Comparison of ENCODE assay signal across 13 cellular contexts in genomic region chr15:76217029-76217866, GRCh38.
DNase-seq lines count a peak whose midpoint lies in the region; ATAC-seq and TF ChIP-seq lines count a peak whose summit lies in the region.
"Had no signal": no experiment of that assay in that cellular context is flagged by ENCODE, and none has a peak within 500 bp of the region (broad histone marks: within the 10 kb centered on the region; RNA-seq: fewer than 3 reads in every experiment).

No MANE protein-coding gene starts in this region.

- H3K9me2 ChIP-seq in SK-N-SH (no peaks in the 10 kb centered on the region), Karpas-422 (replicated peaks; ENCODE audit: insufficient read depth, low read length) (no peaks in the 10 kb centered on the region)

- H3K36me3 ChIP-seq in HEK293 (ENCODE audit: control insufficient read depth in 2 of 2, insufficient read depth in 1 of 2, low read length in 2 of 2) (peaks cover 0 to 65% of the 10 kb centered on the region in 2 experiments; a peak in 2 of 3 replicates), SK-N-SH (replicated peaks in 1 of 2; ENCODE audit: control insufficient read depth in 1 of 2, insufficient read depth in 2 of 2, low read length in 1 of 2) (peaks cover 35% of the 10 kb centered on the region in 2 experiments), Karpas-422 (ENCODE audit: insufficient read depth, low read length) (peaks cover 20% of the 10 kb centered on the region; the same call in 1 of the 2 replicates)

- no peaks in the 10 kb centered on the region for H3K27me3 ChIP-seq in SK-N-SH (ENCODE audit: insufficient read depth)
- no peaks in the 10 kb centered on the region for H3K27me3 ChIP-seq in Karpas-422 (ENCODE audit: low read length)
- H3K27me3 ChIP-seq: SJCRH30 had no signal

- POLR2A ChIA-PET in HEK293 (lab: Yijun Ruan, JAX) = interaction anchor here (0.6 to 1.3 kb wide), 4 partner anchors 26 to 721 kb away, joined by 3 to 4 read pairs (median 3); partner anchors contain the start of gene ISL2
- POLR2A ChIA-PET in SK-N-SH (lab: Yijun Ruan, JAX) = no interaction called here

- H3K27ac ChIP-seq in HEK293 (ENCODE audit: extremely low read depth, low read depth, low read length) (no peak overlapping the region), SK-N-SH (ENCODE audit: low read depth in 2 of 2, low read length in 1 of 2) (no peak overlapping the region), Karpas-422 (ENCODE audit: low read length) (no peak overlapping the region)
- H3K27ac ChIP-seq: SJCRH30, thoracic aorta had no signal

- H2AFZ ChIP-seq in SK-N-SH (ENCODE audit: low read depth) = no peak overlapping the region
- H2AFZ ChIP-seq in Karpas-422 (ENCODE audit: low read length) = no peak overlapping the region

- H3K79me2 ChIP-seq in SK-N-SH (ENCODE audit: insufficient read depth) (no peaks in the 10 kb centered on the region), Karpas-422 (ENCODE audit: low read length) (peaks cover 31% of the 10 kb centered on the region)

- H3K9me3 ChIP-seq in HEK293 (ENCODE audit: control insufficient read depth, insufficient read depth, low read depth, low read length) (no peaks in the 10 kb centered on the region), SK-N-SH (no peaks in the 10 kb centered on the region), Karpas-422 (ENCODE audit: low read length) (no peaks in the 10 kb centered on the region)
- H3K9me3 ChIP-seq: thoracic aorta had no signal

- CTCF ChIA-PET in HEK293 (lab: Yijun Ruan, JAX) (interaction anchor here (0.9 to 3.4 kb wide), 4 partner anchors 10 to 69 kb away, joined by 3 to 14 read pairs (median 5); no protein-coding TSS in a partner anchor), SK-N-SH (lab: Yijun Ruan, JAX) (interaction anchor here (0.9 to 1.8 kb wide), 3 partner anchors 26 to 113 kb away, joined by 3 to 5 read pairs (median 3); no protein-coding TSS in a partner anchor)

- TF ChIP-seq CTCF in HEK293 (tag by site-specific recombination; IDR thresholded peaks at IDR 0.05) (no peak), SK-N-SH (IDR thresholded peaks at IDR 0.05) (no peak), fibroblast of pulmonary artery (IDR thresholded peaks at IDR 0.05; ENCODE audit: low read length, missing control alignments) (no peak), retinal pigment epithelial cell (conservative IDR thresholded peaks at IDR 0.05; ENCODE audit: low read depth, low read length) (no peak)

- no peak for TF ChIP-seq RAD21 in SK-N-SH (IDR thresholded peaks at IDR 0.05; ENCODE audit: low read length)

- H4K20me1 ChIP-seq in SK-N-SH (ENCODE audit: insufficient read depth) (no peaks in the 10 kb centered on the region), Karpas-422 (ENCODE audit: insufficient read depth, low read depth, low read length) (no peaks in the 10 kb centered on the region)

- 74% methylated on average over 6 of the region's 6 CpGs for WGBS in SK-N-SH (ENCODE audit: low lambda C conversion rate)

- no peak overlapping the region for H3K9ac ChIP-seq in SK-N-SH
- no peak overlapping the region for H3K9ac ChIP-seq in Karpas-422 (ENCODE audit: low read length)

- ATAC-seq in Right ventricle myocardium superior (ENCODE audit: poor library complexity) = no peak
- ATAC-seq: naive thymus-derived CD4-positive, alpha-beta T cell had no signal

- no peak overlapping the region for H3K4me3 ChIP-seq in HEK293 (ENCODE audit: low read depth, low read length)
- no peak overlapping the region for H3K4me3 ChIP-seq in SK-N-SH (ENCODE audit: low read depth in 2 of 2, low read length in 1 of 2)
- H3K4me3 ChIP-seq in fibroblast of pulmonary artery (replicated peaks; ENCODE audit: low read depth, low read length) = no peak overlapping the region
- no peak overlapping the region for H3K4me3 ChIP-seq in retinal pigment epithelial cell (ENCODE audit: low read length)
- no peak overlapping the region for H3K4me3 ChIP-seq in Karpas-422 (ENCODE audit: low read length)
- H3K4me3 ChIP-seq: SJCRH30, thoracic aorta had no signal

- no peaks in the 10 kb centered on the region for H3F3A ChIP-seq in SK-N-SH (replicated peaks; ENCODE audit: insufficient read depth)

- DNase-seq in SK-N-SH (no peak), fibroblast of pulmonary artery (ENCODE audit: low read depth) (peak; percentile 57), retinal pigment epithelial cell (ENCODE audit: low read depth) (peak; percentile 65), Right ventricle myocardium superior (no peak), RPMI8226 (no peak), Karpas-422 (no peak)
- DNase-seq: activated T-cell treated with anti-CD3 and anti-CD28 coated beads for 4 hours; amygdala; naive thymus-derived CD4-positive, alpha-beta T cell; NCI-H524 had no signal

- H3K4me2 ChIP-seq in SK-N-SH = no peak overlapping the region
- no peak overlapping the region for H3K4me2 ChIP-seq in Karpas-422 (ENCODE audit: low read depth, low read length, poor library complexity, severe bottlenecking)

- H3K4me1 ChIP-seq in HEK293 (ENCODE audit: control insufficient read depth, insufficient read depth, low read length) (peaks cover 18% of the 10 kb centered on the region), SK-N-SH (ENCODE audit: control insufficient read depth in 1 of 2, insufficient read depth in 2 of 2, low read depth in 1 of 2, low read length in 1 of 2) (peaks cover 0 to 6% of the 10 kb centered on the region in 2 experiments; a peak in 1 of 4 replicates), Karpas-422 (ENCODE audit: low read length) (no peaks in the 10 kb centered on the region)

- no peak for TF ChIP-seq EP300 in SK-N-SH (IDR thresholded peaks at IDR 0.05; ENCODE audit: borderline replicate concordance in 1 of 2, low read depth in 1 of 2, low read length in 1 of 2)

- intact Hi-C loops in Right ventricle myocardium superior (cut with DNase I) = no loop called here

TF ChIP-seq in HEK293, 187 proteins besides CTCF, POLR2A, EP300 and RAD21 (continues in another document):
- TF ChIP-seq ZSCAN30 (tag by site-specific recombination; IDR thresholded peaks at IDR 0.05) = 0 out of 2 replicates have a peak, but pooled peaks have one; percentile 27
- no peak for TF ChIP-seq ZNF2 (tag by site-specific recombination; IDR thresholded peaks at IDR 0.05)
- peak; percentile 90 for TF ChIP-seq ZNF600 (tag by site-specific recombination; IDR thresholded peaks at IDR 0.05)
- TF ChIP-seq WT1 (tag by site-specific recombination; IDR thresholded peaks at IDR 0.05) = 0 out of 2 replicates have a peak, but pooled peaks have one; percentile 31
- 0 out of 2 replicates have a peak, but pooled peaks have one; percentile 53 for TF ChIP-seq SP7 (tag by site-specific recombination; IDR thresholded peaks at IDR 0.05)
- TF ChIP-seq ZNF843 (tag by site-specific recombination; IDR thresholded peaks at IDR 0.05) = 0 out of 2 replicates have a peak, but pooled peaks have one; percentile 44
- no peak for TF ChIP-seq ZFP69B (tag by site-specific recombination; IDR thresholded peaks at IDR 0.05)
- TF ChIP-seq AEBP2 (tag by site-specific recombination; IDR thresholded peaks at IDR 0.05; ENCODE audit: borderline replicate concordance) = no peak

TF ChIP-seq in SK-N-SH, 30 proteins besides CTCF, POLR2A, EP300 and RAD21:
- TF ChIP-seq NFIC (IDR thresholded peaks at IDR 0.05; ENCODE audit: borderline replicate concordance) (peak; percentile 70), MXI1 (IDR thresholded peaks at IDR 0.05; ENCODE audit: low read depth, low read length) (no peak)

Comparison
In these comparisons a context has a peak if more than half of its experiments do, and no peak if none do; other contexts are left out.
1. DNase-seq: peak in fibroblast of pulmonary artery (single experiment) and retinal pigment epithelial cell (single experiment); none in SK-N-SH (single experiment), Right ventricle myocardium superior (single experiment), RPMI8226 (single experiment) and Karpas-422 (single experiment).